8 cellular contexts compared by ENCODE assay signal in genomic region chr7:7183061-7183832, GRCh38. TPM values are rescaled to one million over a fixed set of nuclear protein-coding genes. Genes with fewer than 3 reads are reported as not detected.
A peak's percentile ranks its signal among the peaks of the same experiment; 100 is the strongest.
DNase-seq lines count a peak whose midpoint lies in the region; ATAC-seq, FAIRE-seq and TF ChIP-seq lines count a peak whose summit lies in the region.

No MANE protein-coding gene starts in this region.

- H3K4me1 Mint-ChIP-seq in glutamatergic neuron (ENCODE audit: low read depth, unreplicated experiment): peaks cover 2% of the 10 kb centered on the region

- H3K4me1 ChIP-seq in BE2C (peaks cover 5% of the 10 kb centered on the region; the same call in 1 of the 2 replicates), pancreas (peaks cover 0 to 15% (median 10%) of the 10 kb centered on the region in 3 donors), uterus (no peaks in the 10 kb centered on the region)

- no peaks in the 10 kb centered on the region for H3K9me3 ChIP-seq in BE2C
- H3K9me3 ChIP-seq in pancreas: no peaks in the 10 kb centered on the region
- H3K9me3 ChIP-seq in uterus: no peaks in the 10 kb centered on the region

- WGBS in pancreas, 2 donors: 0% methylated on average over 38 to 44 of the region's 44 CpGs

- no peak for TF ChIP-seq POLR2A in uterus (IDR thresholded peaks at IDR 0.05)

- peak overlapping the region; percentile 79 for H3K27ac Mint-ChIP-seq in glutamatergic neuron (ENCODE audit: unreplicated experiment)

- no peak for TF ChIP-seq CTCF in BE2C (IDR thresholded peaks at IDR 0.05; ENCODE audit: low read depth, low read length)
- no peak for TF ChIP-seq CTCF in glutamatergic neuron (IDR thresholded peaks at IDR 0.05; ENCODE audit: partially characterized antibody, unreplicated experiment)
- no peak for TF ChIP-seq CTCF in pancreas (IDR thresholded peaks at IDR 0.05)
- no peak for TF ChIP-seq CTCF in uterus (IDR thresholded peaks at IDR 0.05)

- DNase-seq in BE2C: peak; percentile 35
- DNase-seq in NOMO-1 treated with dmso at 0.1 percent for 144 hours (lab: John Stamatoyannopoulos, UW; ENCODE audit: unreplicated experiment): peak; percentile 42
- DNase-seq in activated naive CD4-positive, alpha-beta T cell (lab: John Stamatoyannopoulos, UW): peak; percentile 16 to 45 (median 32)
- DNase-seq in glutamatergic neuron: peak; percentile 47
- DNase-seq in pancreas: peak; percentile 62 to 85 (median 72)
- peak in 1 of 2 donors; percentile 34 for DNase-seq in uterus

- H3K4me3 Mint-ChIP-seq in glutamatergic neuron (ENCODE audit: unreplicated experiment): peak overlapping the region; percentile 90

- peak overlapping the region; percentile 86 for H3K4me3 ChIP-seq in BE2C (ENCODE audit: low read depth, low read length)
- H3K4me3 ChIP-seq in pancreas: peak overlapping the region; percentile 75 to 97 (median 89)
- H3K4me3 ChIP-seq in uterus: peak overlapping the region; percentile 96

- H3K27me3 ChIP-seq in BE2C (no peaks in the 10 kb centered on the region), pancreas (no peaks in the 10 kb centered on the region), uterus (no peaks in the 10 kb centered on the region)

- H3K27me3 Mint-ChIP-seq in glutamatergic neuron (ENCODE audit: unreplicated experiment): peaks cover 5% of the 10 kb centered on the region

- no peaks in the 10 kb centered on the region for H3K36me3 Mint-ChIP-seq in glutamatergic neuron (ENCODE audit: unreplicated experiment)

- intact Hi-C loops in pancreas (cut with DNase I): no loop called here
- intact Hi-C loops in uterus (cut with DNase I; ENCODE audit: low total_unique reads): no loop called here

- ATAC-seq in GM18909 (IDR thresholded peaks at IDR 0.05; ENCODE audit: poor library complexity, unreplicated experiment) (peak; percentile 33), HG03135 (IDR thresholded peaks at IDR 0.05; ENCODE audit: unreplicated experiment) (peak; percentile 26), pancreas (peak; percentile 56 to 69 (median 64))

- no peaks in the 10 kb centered on the region for H3K36me3 ChIP-seq in BE2C
- no peaks in the 10 kb centered on the region for H3K36me3 ChIP-seq in pancreas
- no peaks in the 10 kb centered on the region for H3K36me3 ChIP-seq in uterus

- FAIRE-seq in pancreas (lab: Jason Lieb, UNC): no peak

- no peaks in the 10 kb centered on the region for H3K9me3 Mint-ChIP-seq in glutamatergic neuron (ENCODE audit: unreplicated experiment)

- H3K27ac ChIP-seq in pancreas (peak overlapping the region; percentile 89 to 99 (median 95)), uterus (peak overlapping the region; percentile 95 to 97)

RNA-seq across cellular contexts. Expression of gene C1GALT1, which starts 0.9 kb away (rescaled TPM):
- polyA plus RNA-seq in BE2C (2012; ENCODE audit: insufficient read depth, insufficient read length, low read depth): 5.9 TPM
- total RNA-seq in glutamatergic neuron (ENCODE audit: unreplicated experiment) (15.3 TPM), pancreas (10 to 100 TPM in 2 of 6 donors, 1 to 10 TPM in 4; 4.5 to 14.5 (median 7.0) TPM), uterus (10 to 100 TPM in 3 of 4 donors, 1 to 10 TPM in 1; 1.3 to 41.6 (median 15.1) TPM)
- polyA plus RNA-seq in pancreas: 1 to 10 TPM; 3.2 to 9.0 TPM
